8 cellular contexts compared by ENCODE assay signal in the genomic region with DNA sequence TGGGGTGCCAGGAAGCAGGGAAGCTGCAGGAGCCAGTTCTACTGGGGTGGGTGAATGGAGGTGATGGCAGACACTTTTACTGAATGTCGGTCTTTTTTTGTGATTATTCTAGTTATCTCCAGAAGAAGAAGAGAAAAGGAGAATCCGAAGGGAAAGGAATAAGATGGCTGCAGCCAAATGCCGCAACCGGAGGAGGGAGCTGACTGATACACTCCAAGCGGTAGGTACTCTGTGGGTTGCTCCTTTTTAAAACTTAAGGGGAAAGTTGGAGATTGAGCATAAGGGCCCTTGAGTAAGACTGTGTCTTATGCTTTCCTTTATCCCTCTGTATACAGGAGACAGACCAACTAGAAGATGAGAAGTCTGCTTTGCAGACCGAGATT. TPM values are rescaled to one million over a fixed set of nuclear protein-coding genes. Genes with fewer than 3 reads are reported as not detected.
DNase-seq lines count a peak whose midpoint lies in the region; ATAC-seq, FAIRE-seq and TF ChIP-seq lines count a peak whose summit lies in the region.

No MANE protein-coding gene starts in this region.

- H3K4me2 ChIP-seq in GM12878 (ENCODE audit: control insufficient read depth, insufficient read depth) = no peak overlapping the region
- H3K4me2 ChIP-seq in smooth muscle cell = peak overlapping the region; percentile 97

- H3K27me3 ChIP-seq in HUES6 (ENCODE audit: control insufficient read depth, insufficient read depth, low read length) = peaks cover 13% of the 10 kb centered on the region
- peaks cover 26 to 29% of the 10 kb centered on the region in 2 experiments for H3K27me3 ChIP-seq in GM12878 (replicated peaks in 1 of 2; ENCODE audit: control insufficient read depth in 2 of 2, insufficient read depth in 2 of 2, low read length in 1 of 2)
- peaks cover 2% of the 10 kb centered on the region for H3K27me3 ChIP-seq in kidney epithelial cell (ENCODE audit: control insufficient read depth, insufficient read depth, low read length)
- H3K27me3 ChIP-seq in smooth muscle cell (ENCODE audit: low read depth) = no peaks in the 10 kb centered on the region

- H3K36me3 ChIP-seq in HUES6 (ENCODE audit: control insufficient read depth, insufficient read depth, low read length) (peaks cover 18% of the 10 kb centered on the region), GM12878 (ENCODE audit: control insufficient read depth in 2 of 2, insufficient read depth in 2 of 2, low read length in 1 of 2) (no peaks in the 10 kb centered on the region), kidney epithelial cell (ENCODE audit: control insufficient read depth, insufficient read depth, low read length) (peaks cover 7% of the 10 kb centered on the region), smooth muscle cell (ENCODE audit: low read depth) (peaks cover 13% of the 10 kb centered on the region)

- POLR2A ChIA-PET in GM12878 (lab: Charles Lee) = interaction anchor here (1.0 kb wide), 1 partner anchor 15 kb away, joined by 5 read pairs; no protein-coding TSS in a partner anchor

- RAD21 ChIA-PET in GM12878 (lab: Charles Lee; ENCODE audit: unreplicated experiment) = no interaction called here

- H3K4me1 ChIP-seq in HUES6 (ENCODE audit: control insufficient read depth, insufficient read depth, low read length) (peaks cover 13% of the 10 kb centered on the region), GM12878 (ENCODE audit: control insufficient read depth, insufficient read depth, low read length) (peaks cover 17% of the 10 kb centered on the region), smooth muscle cell (ENCODE audit: low read depth) (peaks cover 5% of the 10 kb centered on the region)

- H4K20me1 ChIP-seq in GM12878 (ENCODE audit: control insufficient read depth, insufficient read depth) (0 out of 2 replicates have a peak, but pooled peaks cover 3% of the 10 kb centered on the region), smooth muscle cell (ENCODE audit: low read depth) (peaks cover 38% of the 10 kb centered on the region)

- in situ Hi-C loops in GM12878 (cut with MboI) = no loop called here

- no peaks in the 10 kb centered on the region; the same call in 1 of the 2 replicates for H3K79me2 ChIP-seq in GM12878 (ENCODE audit: control insufficient read depth, insufficient read depth, low read length)
- peaks cover 18% of the 10 kb centered on the region for H3K79me2 ChIP-seq in smooth muscle cell (ENCODE audit: low read depth)

- H2AFZ ChIP-seq in GM12878 (ENCODE audit: control insufficient read depth, low read depth, low read length) = no peak overlapping the region
- no peak overlapping the region for H2AFZ ChIP-seq in smooth muscle cell (ENCODE audit: low read depth)

- intact Hi-C loops in GM12878 (cut with micrococcal nuclease; ENCODE audit: unreplicated experiment) = no loop called here

- H3K9me3 ChIP-seq in HUES6 (ENCODE audit: control insufficient read depth, insufficient read depth, low read depth, low read length) = no peaks in the 10 kb centered on the region
- no peaks in the 10 kb centered on the region for H3K9me3 ChIP-seq in GM12878 (replicated peaks; ENCODE audit: control insufficient read depth, insufficient read depth, low read length)
- H3K9me3 ChIP-seq in smooth muscle cell (replicated peaks; ENCODE audit: low read depth) = no peaks in the 10 kb centered on the region

- peaks cover 19% of the 10 kb centered on the region for H3F3A ChIP-seq in smooth muscle cell (ENCODE audit: low read depth)

- 88% methylated on average over 6 of the region's 6 CpGs for WGBS in GM12878 (ENCODE audit: insufficient coverage, insufficient replicate concordance, low lambda C conversion rate, missing lambda C conversion rate)
- 72% methylated on average over 6 of the region's 6 CpGs for WGBS in smooth muscle cell (ENCODE audit: low lambda C conversion rate)

- SMC1A ChIA-PET in GM12878 (lab: Charles Lee; ENCODE audit: uncharacterized antibody, unreplicated experiment) = no interaction called here

- CTCF ChIA-PET in GM12878 (lab: Yijun Ruan, JAX) = interaction anchor here (1.0 to 2.0 kb wide), 3 partner anchors 14 to 149 kb away, joined by 3 to 8 read pairs (median 5); no protein-coding TSS in a partner anchor

- DNase-seq in GM12878 (ENCODE audit: low read depth, low spot score) = no peak
- DNase-seq in kidney epithelial cell (ENCODE audit: low read depth) = no peak
- DNase-seq in smooth muscle cell (lab: John Stamatoyannopoulos, UW; ENCODE audit: unreplicated experiment) = no peak
- no peak for DNase-seq in HK-2 (ENCODE audit: unreplicated experiment)
- DNase-seq in GOT3 (lab: John Stamatoyannopoulos, UW) = no peak
- no peak for DNase-seq in NCI-H524 treated with DMSO at 0.1 percent for 48 hours (lab: John Stamatoyannopoulos, UW)
- no peak for DNase-seq in NCI-H187 (lab: John Stamatoyannopoulos, UW)

- no peak for FAIRE-seq in GM12878 (lab: Jason Lieb, UNC)

- TSS peak; percentile 77 for BruUV-seq in GM12878 (replicated peaks; lab: Mats Ljungman, UMichigan)

- H3K4me3 ChIP-seq in HUES6 (ENCODE audit: low read depth, low read length) = peak overlapping the region; percentile 85
- H3K4me3 ChIP-seq in GM12878 = no peak overlapping the region
- H3K4me3 ChIP-seq in kidney epithelial cell (ENCODE audit: low read depth, low read length) = peak overlapping the region; percentile 82
- peak overlapping the region; percentile 76 for H3K4me3 ChIP-seq in smooth muscle cell

- TF ChIP-seq CTCF in GM12878 (IDR thresholded peaks at IDR 0.05 in 2 of 3, conservative IDR thresholded peaks at IDR 0.05 in 1 of 3; ENCODE audit: control insufficient read depth in 2 of 3, extremely low read depth in 1 of 3, insufficient read depth in 1 of 3, low read depth in 3 of 3, low read length in 3 of 3) = no peak
- TF ChIP-seq CTCF in kidney epithelial cell (IDR thresholded peaks at IDR 0.05; ENCODE audit: insufficient read depth, low read length, poor library complexity, severe bottlenecking) = no peak
- TF ChIP-seq CTCF in smooth muscle cell (IDR thresholded peaks at IDR 0.05; ENCODE audit: borderline replicate concordance, insufficient read depth, poor library complexity, severe bottlenecking) = no peak

- TF ChIP-seq EP300 in GM12878 (IDR thresholded peaks at IDR 0.05; ENCODE audit: borderline replicate concordance in 1 of 2, control insufficient read depth in 1 of 2, low read depth in 2 of 2, low read length in 2 of 2) = no peak

- H3K9ac ChIP-seq in HUES6 (ENCODE audit: low read length) = peak overlapping the region; percentile 97
- no peak overlapping the region for H3K9ac ChIP-seq in GM12878 (ENCODE audit: control insufficient read depth, insufficient read depth, low read length)
- peak overlapping the region; percentile 100 for H3K9ac ChIP-seq in smooth muscle cell (ENCODE audit: low read depth)

- peak overlapping the region; percentile 29; the same call in 1 of the 2 replicates for H3K27ac ChIP-seq in HUES6 (ENCODE audit: low read depth, low read length)
- no peak overlapping the region for H3K27ac ChIP-seq in GM12878 (ENCODE audit: control insufficient read depth, insufficient read depth)
- peak overlapping the region; percentile 100 for H3K27ac ChIP-seq in smooth muscle cell (ENCODE audit: low read depth)

- TF ChIP-seq POLR2A in GM12878 (IDR thresholded peaks at IDR 0.05; ENCODE audit: low read depth, low read length) = no peak

- TF ChIP-seq RAD21 in GM12878 (IDR thresholded peaks at IDR 0.05; ENCODE audit: insufficient read depth, low read depth, low read length) = no peak

- ATAC-seq in GM12878 = no peak

TF ChIP-seq in GM12878, 131 proteins besides CTCF, POLR2A, EP300 and RAD21 (continues in another document):
- TF ChIP-seq CHD2 (IDR thresholded peaks at IDR 0.05; ENCODE audit: borderline replicate concordance, low read depth, low read length) = no peak
- TF ChIP-seq SIX5 (IDR thresholded peaks at IDR 0.05; ENCODE audit: low read depth, low read length, severe bottlenecking) = no peak
- no peak for TF ChIP-seq ZNF384 (IDR thresholded peaks at IDR 0.05; ENCODE audit: borderline replicate concordance, low read depth, low read length)
- TF ChIP-seq NBN (IDR thresholded peaks at IDR 0.05) = no peak
- TF ChIP-seq, protein P1, sequence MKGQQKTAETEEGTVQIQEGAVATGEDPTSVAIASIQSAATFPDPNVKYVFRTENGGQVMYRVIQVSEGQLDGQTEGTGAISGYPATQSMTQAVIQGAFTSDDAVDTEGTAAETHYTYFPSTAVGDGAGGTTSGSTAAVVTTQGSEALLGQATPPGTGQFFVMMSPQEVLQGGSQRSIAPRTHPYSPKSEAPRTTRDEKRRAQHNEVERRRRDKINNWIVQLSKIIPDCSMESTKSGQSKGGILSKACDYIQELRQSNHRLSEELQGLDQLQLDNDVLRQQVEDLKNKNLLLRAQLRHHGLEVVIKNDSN (IDR thresholded peaks at IDR 0.05; ENCODE audit: borderline replicate concordance, extremely low read length, insufficient read depth, low read depth, low read length) = no peak
- TF ChIP-seq GATAD2B (conservative IDR thresholded peaks at IDR 0.05; ENCODE audit: low read depth) = no peak
- no peak for TF ChIP-seq MEF2A (IDR thresholded peaks at IDR 0.05; ENCODE audit: insufficient read depth, low read depth, low read length)
- TF ChIP-seq HDGF (IDR thresholded peaks at IDR 0.05) = no peak
- no peak for TF ChIP-seq DPF2 (IDR thresholded peaks at IDR 0.05)
- TF ChIP-seq HCFC1 (IDR thresholded peaks at IDR 0.05; ENCODE audit: low read length) = no peak
- TF ChIP-seq SMC3 (IDR thresholded peaks at IDR 0.05; ENCODE audit: borderline replicate concordance, low read length) = no peak
- TF ChIP-seq CBX3 (IDR thresholded peaks at IDR 0.05; ENCODE audit: borderline replicate concordance, low read depth) = no peak

RNA-seq across cellular contexts. Expression of a gene that starts 1.8 kb away (rescaled TPM):
- 5.1 and 5.7 TPM in 2 replicates for total RNA-seq in GM12878 (2013; cell fraction: nucleolus; rRNA removed)
- 0.05 and 0.40 TPM in 2 replicates for total RNA-seq in GM12878 (2014; rRNA removed)
- 0.09 and 0.13 TPM in 2 replicates for total RNA-seq in GM12878 (2014; rRNA removed; fragmentation: Illumina TruSeq; extraction: Trizol)
- total RNA-seq in GM12878 (2021) = 0.43 and 0.64 TPM in 2 replicates
- 0.64 TPM for polyA plus RNA-seq in GM12878 (2011; ENCODE audit: low read depth)
- polyA plus RNA-seq in GM12878 (2011; rRNA removed) = 0.95 TPM in 2 replicates
- 1.1 and 1.4 TPM in 2 replicates for polyA plus RNA-seq in GM12878 (2011; cell fraction: cytosol; rRNA removed)
- polyA plus RNA-seq in GM12878 (2011; cell fraction: nucleus; rRNA removed) = 7.4 and 8.9 TPM in 2 replicates
- polyA plus RNA-seq in GM12878 (2012) = 0.54 and 1.5 TPM in 2 replicates
- 0.10 TPM in 1 of 2 replicates, not detected in the other for polyA plus RNA-seq in GM12878 (2014; fragmentation: Illumina TruSeq; extraction: Trizol)
- polyA plus RNA-seq in GM12878 (2014; fragmentation: Nextera tagmentation; extraction: Ambion mirVana) = under 1 TPM; 0.02 to 0.13 TPM
- polyA plus RNA-seq in GM12878 (2014; rRNA removed) = 0.10 and 0.36 TPM in 2 replicates
- polyA plus RNA-seq in GM12878 (2016; fragmentation: Nextera tagmentation; extraction: Ambion mirVana) = under 1 TPM; 0.67 to 0.75 TPM
- 1.6 and 4.9 TPM in 2 replicates for polyA minus RNA-seq in GM12878 (2011; rRNA and poly(A)+ RNA removed)
- polyA minus RNA-seq in GM12878 (2011; cell fraction: cytosol; rRNA and poly(A)+ RNA removed) = 3.4 and 4.5 TPM in 2 replicates
- polyA minus RNA-seq in GM12878 (2011; cell fraction: nucleus; rRNA and poly(A)+ RNA removed) = 17.4 and 22.5 TPM in 2 replicates
- 5.5 and 9.2 TPM in 2 replicates for total RNA-seq in kidney epithelial cell
- total RNA-seq in smooth muscle cell = 1,280 and 1,300 TPM in 2 replicates
- polyA plus RNA-seq in smooth muscle cell = 1,543 and 1,567 TPM in 2 replicates

Comparison
In these comparisons a context has a peak if more than half of its experiments do, and no peak if none do; other contexts are left out.
1. RNA of a gene that starts 1.8 kb away (total RNA-seq): 1,280 to 1,300 TPM in smooth muscle cell; 5.5 to 9.2 TPM in kidney epithelial cell and 0.05 to 5.7 TPM in GM12878; every median in the first group is over 100 times any median in the second.